Comparison of ENCODE assay signal across 1 cellular context in genomic region chr7:88664630-88665233, GRCh38.
A peak's percentile ranks its signal among the peaks of the same experiment; 100 is the strongest.
TF ChIP-seq lines count a peak whose summit lies in the region.

No MANE protein-coding gene starts in this region.

TF ChIP-seq in WTC11, 78 proteins besides CTCF, POLR2A, EP300 and RAD21 (continued from another document):
- TF ChIP-seq STAT6 (CRISPR knock-in tag; conservative IDR thresholded peaks at IDR 0.05; ENCODE audit: low read depth) (no peak), TEAD1 (CRISPR knock-in tag; IDR thresholded peaks at IDR 0.05) (peak; percentile 81; the same call in 1 of the 2 replicates), MAX (CRISPR knock-in tag; IDR thresholded peaks at IDR 0.05) (0 out of 2 replicates have a peak, but pooled peaks have one; percentile 28), SMAD4 (CRISPR knock-in tag; IDR thresholded peaks at IDR 0.05) (no peak), JUN (CRISPR knock-in tag; IDR thresholded peaks at IDR 0.05) (no peak), AR (CRISPR knock-in tag; IDR thresholded peaks at IDR 0.05) (no peak), MXD4 (CRISPR knock-in tag; IDR thresholded peaks at IDR 0.05; ENCODE audit: borderline replicate concordance) (peak; percentile 24; the same call in 1 of the 2 replicates), SP1 (CRISPR knock-in tag; conservative IDR thresholded peaks at IDR 0.05) (no peak), SOX15 (CRISPR knock-in tag; IDR thresholded peaks at IDR 0.05) (no peak), KAT7 (CRISPR knock-in tag; IDR thresholded peaks at IDR 0.05; ENCODE audit: borderline replicate concordance) (no peak), OVOL2 (CRISPR knock-in tag; IDR thresholded peaks at IDR 0.05; ENCODE audit: borderline replicate concordance) (no peak), ZNF425 (CRISPR knock-in tag; conservative IDR thresholded peaks at IDR 0.05) (no peak), ZNF396 (CRISPR knock-in tag; IDR thresholded peaks at IDR 0.05; ENCODE audit: borderline replicate concordance) (no peak)
